Comparison of ENCODE assay signal across 8 cellular contexts in the genomic region with DNA sequence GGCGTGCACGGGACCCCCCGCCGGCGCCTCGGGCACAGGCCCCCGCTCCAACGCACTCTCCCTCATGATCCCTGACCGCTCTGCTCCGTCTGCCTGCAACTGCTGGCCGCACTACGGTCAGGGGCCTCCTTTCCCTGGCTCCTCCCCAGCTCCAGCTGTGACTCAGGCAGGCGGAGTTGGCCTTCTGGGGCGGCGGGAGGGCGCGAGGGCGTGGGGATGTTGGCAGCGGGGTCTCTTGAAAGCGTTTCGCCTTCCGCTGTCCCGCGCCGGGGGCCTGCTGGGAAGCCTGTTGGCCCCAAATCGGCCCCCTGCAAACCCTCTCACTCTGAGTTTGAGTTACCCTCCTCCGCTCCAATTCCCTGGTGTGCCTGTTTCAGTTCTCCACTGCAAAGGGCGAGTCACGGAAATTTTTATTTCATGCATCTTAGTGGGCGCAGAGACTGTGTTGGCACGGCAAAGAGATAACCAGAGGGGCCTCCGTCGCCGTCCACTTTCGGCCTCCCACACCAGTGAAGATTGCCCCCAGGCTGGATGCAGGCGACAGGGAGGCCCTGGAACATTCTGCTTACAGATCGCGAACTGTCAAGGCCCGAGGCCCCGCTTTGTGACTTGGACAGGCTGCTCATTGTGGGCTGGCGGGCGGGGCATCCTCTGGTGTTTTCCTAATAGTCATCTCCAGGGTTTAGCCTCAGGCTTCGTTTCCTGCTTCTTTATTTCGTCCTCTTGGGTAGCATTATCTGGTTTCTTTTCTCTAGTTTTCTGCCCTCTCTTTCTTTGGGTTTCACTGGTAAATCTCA. TPM values are rescaled to one million over a fixed set of nuclear protein-coding genes. Genes with fewer than 3 reads are reported as not detected.
A peak's percentile ranks its signal among the peaks of the same experiment; 100 is the strongest.
DNase-seq lines count a peak whose midpoint lies in the region; ATAC-seq and TF ChIP-seq lines count a peak whose summit lies in the region.

A gene with protein sequence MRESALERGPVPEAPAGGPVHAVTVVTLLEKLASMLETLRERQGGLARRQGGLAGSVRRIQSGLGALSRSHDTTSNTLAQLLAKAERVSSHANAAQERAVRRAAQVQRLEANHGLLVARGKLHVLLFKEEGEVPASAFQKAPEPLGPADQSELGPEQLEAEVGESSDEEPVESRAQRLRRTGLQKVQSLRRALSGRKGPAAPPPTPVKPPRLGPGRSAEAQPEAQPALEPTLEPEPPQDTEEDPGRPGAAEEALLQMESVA (minus strand): TSS at position 91 of the 797 bp plus-strand sequence. CDS start 25 bp downstream, at position 66.

- peak; percentile 65 for DNase-seq in activated CD4-positive, alpha-beta T cell treated with anti-CD3 and anti-CD28 coated beads, Interleukin-2, amount 10 ng/mL, durations not matched to agents 7 days and 5 days
- DNase-seq in endothelial cell (ENCODE audit: low spot score) (peak; percentile 56), stromal cell of bone marrow (ENCODE audit: low read depth) (peak; percentile 88), NCI-H2107 (lab: John Stamatoyannopoulos, UW) (no peak), GM19240 (ENCODE audit: insufficient read length, low spot score) (no peak)

- H3K4me1 Mint-ChIP-seq in activated CD4-positive, alpha-beta T cell treated with anti-CD3 and anti-CD28 coated beads, Interleukin-2, amount 10 ng/mL, durations not matched to agents 7 days and 5 days: peaks cover 27% of the 10 kb centered on the region
- peaks cover 52% of the 10 kb centered on the region for H3K4me1 Mint-ChIP-seq in endothelial cell (ENCODE audit: unreplicated experiment)

- H3K27ac ChIP-seq in mesodermal cell (ENCODE audit: low read depth, low read length, severe bottlenecking): peak within 1 kb of the TSS; percentile 99

- no peak for TF ChIP-seq CTCF in endothelial cell (IDR thresholded peaks at IDR 0.05; ENCODE audit: unreplicated experiment)

- H3K27me3 Mint-ChIP-seq in activated CD4-positive, alpha-beta T cell treated with anti-CD3 and anti-CD28 coated beads, Interleukin-2, amount 10 ng/mL, durations not matched to agents 7 days and 5 days: peaks cover 39% of the 10 kb centered on the region
- peaks cover 9% of the 10 kb centered on the region for H3K27me3 Mint-ChIP-seq in endothelial cell (ENCODE audit: unreplicated experiment)

- WGBS in mesodermal cell (ENCODE audit: insufficient coverage in 2 of 2), 2 experiments: 5 to 9% methylated on average over 30 to 35 of the region's 44 CpGs

- peak within 1 kb of the TSS; percentile 87 for H3K27ac Mint-ChIP-seq in activated CD4-positive, alpha-beta T cell treated with anti-CD3 and anti-CD28 coated beads, Interleukin-2, amount 10 ng/mL, durations not matched to agents 7 days and 5 days
- H3K27ac Mint-ChIP-seq in endothelial cell (ENCODE audit: unreplicated experiment): peak within 1 kb of the TSS; percentile 93

- H3K4me1 ChIP-seq in mesodermal cell (ENCODE audit: control insufficient read depth, insufficient read depth, low read length, poor library complexity, severe bottlenecking): peaks cover 22% of the 10 kb centered on the region

- POLR2A ChIA-PET in activated CD4-positive, alpha-beta T cell treated with anti-CD3 and anti-CD28 coated beads, Interleukin-2, amount 10 ng/mL, durations not matched to agents 7 days and 5 days (lab: Charles Lee): no interaction called here

- CTCF ChIA-PET in activated CD4-positive, alpha-beta T cell treated with anti-CD3 and anti-CD28 coated beads, Interleukin-2, amount 10 ng/mL, durations not matched to agents 7 days and 5 days (lab: Charles Lee): interaction anchor here (0.6 to 2.1 kb wide), 5 partner anchors 14 to 423 kb away, joined by 3 to 8 read pairs (median 4); no protein-coding TSS in a partner anchor

- ATAC-seq in GM18907 (IDR thresholded peaks at IDR 0.05; ENCODE audit: unreplicated experiment): peak; percentile 42
- peak; percentile 45 for ATAC-seq in HG03097 (IDR thresholded peaks at IDR 0.05; ENCODE audit: low FRiP score, unreplicated experiment)

- H3K9me3 ChIP-seq in mesodermal cell (ENCODE audit: control insufficient read depth, low read length): no peaks in the 10 kb centered on the region

- H3K4me3 Mint-ChIP-seq in activated CD4-positive, alpha-beta T cell treated with anti-CD3 and anti-CD28 coated beads, Interleukin-2, amount 10 ng/mL, durations not matched to agents 7 days and 5 days: peak within 1 kb of the TSS; percentile 51
- peak within 1 kb of the TSS; percentile 88 for H3K4me3 Mint-ChIP-seq in endothelial cell (ENCODE audit: unreplicated experiment)

- no peaks in the 10 kb centered on the region for H3K36me3 Mint-ChIP-seq in activated CD4-positive, alpha-beta T cell treated with anti-CD3 and anti-CD28 coated beads, Interleukin-2, amount 10 ng/mL, durations not matched to agents 7 days and 5 days (ENCODE audit: low read depth)
- H3K36me3 Mint-ChIP-seq in endothelial cell (ENCODE audit: low read depth, unreplicated experiment): peaks cover 5% of the 10 kb centered on the region

- peak within 1 kb of the TSS; percentile 64 for H3K4me3 ChIP-seq in mesodermal cell (ENCODE audit: extremely low read depth, insufficient read depth, low read length, poor library complexity, severe bottlenecking)

- H3K36me3 ChIP-seq in mesodermal cell (ENCODE audit: control insufficient read depth, insufficient read depth, low read length): peaks cover 12% of the 10 kb centered on the region

- no peaks in the 10 kb centered on the region for H3K9me3 Mint-ChIP-seq in activated CD4-positive, alpha-beta T cell treated with anti-CD3 and anti-CD28 coated beads, Interleukin-2, amount 10 ng/mL, durations not matched to agents 7 days and 5 days
- H3K9me3 Mint-ChIP-seq in endothelial cell (ENCODE audit: unreplicated experiment): no peaks in the 10 kb centered on the region

RNA-seq across cellular contexts. Expression of the gene that starts here (rescaled TPM):
- total RNA-seq in activated CD4-positive, alpha-beta T cell treated with anti-CD3 and anti-CD28 coated beads, Interleukin-2, amount 10 ng/mL, durations not matched to agents 7 days and 5 days: 1 to 10 TPM; 1.9 to 2.7 TPM
- 91.0 TPM for total RNA-seq in endothelial cell (ENCODE audit: unreplicated experiment)
- 49.1 TPM for polyA plus RNA-seq in mesodermal cell (2013, experiment 1 of 2)
- 42.8 TPM for polyA plus RNA-seq in mesodermal cell (2013, experiment 2 of 2)

Comparison
In these comparisons a context has a peak if more than half of its experiments do, and no peak if none do; other contexts are left out.
1. RNA of the gene that starts here (total RNA-seq): 91.0 TPM in endothelial cell (single experiment); 1.9 to 2.7 TPM in activated CD4-positive, alpha-beta T cell treated with anti-CD3 and anti-CD28 coated beads, Interleukin-2, amount 10 ng/mL, durations not matched to agents 7 days and 5 days; every median in the first group is over 10 times any median in the second.
2. DNase-seq: peak in activated CD4-positive, alpha-beta T cell treated with anti-CD3 and anti-CD28 coated beads, Interleukin-2, amount 10 ng/mL, durations not matched to agents 7 days and 5 days (single experiment), endothelial cell (single experiment) and stromal cell of bone marrow (single experiment); none in NCI-H2107 (single experiment) and GM19240 (single experiment).